ENCODE assay signal across 12 cellular contexts in genomic region chr11:73218830-73219215, GRCh38. TPM values are rescaled to one million over a fixed set of nuclear protein-coding genes. Genes with fewer than 3 reads are reported as not detected.
A peak's percentile ranks its signal among the peaks of the same experiment; 100 is the strongest.
DNase-seq lines count a peak whose midpoint lies in the region; ATAC-seq, FAIRE-seq and TF ChIP-seq lines count a peak whose summit lies in the region.
"Had no signal": no experiment of that assay in that cellular context is flagged by ENCODE, and none has a peak within 500 bp of the region (broad histone marks: within the 10 kb centered on the region; RNA-seq: fewer than 3 reads in every experiment).

No MANE protein-coding gene starts in this region.

- no peaks in the 10 kb centered on the region for H3K4me1 ChIP-seq in endothelial cell of umbilical vein (ENCODE audit: control insufficient read depth, extremely low read depth, insufficient read depth, low read length)
- peaks cover 20 to 39% (median 28%) of the 10 kb centered on the region in 4 donors for H3K4me1 ChIP-seq in upper lobe of left lung

- peak overlapping the region; percentile 13 for H2AFZ ChIP-seq in endothelial cell of umbilical vein (ENCODE audit: low read depth, low read length)

- no peak for TF ChIP-seq POLR2A in endothelial cell of umbilical vein (IDR thresholded peaks at IDR 0.05; ENCODE audit: low read depth, low read length)
- no peak for TF ChIP-seq POLR2A in upper lobe of left lung (IDR thresholded peaks at IDR 0.05)

- no peak overlapping the region for H3K9ac ChIP-seq in endothelial cell of umbilical vein (replicated peaks; ENCODE audit: extremely low read depth, insufficient read depth, low read length)

- no peak overlapping the region for H3K27ac Mint-ChIP-seq in activated T-cell treated with anti-CD3 and anti-CD28 coated beads, Interleukin-2, amount 50 U/mL, for 24 hours
- no peak overlapping the region for H3K27ac Mint-ChIP-seq in naive B cell
- H3K27ac Mint-ChIP-seq: activated naive CD4-positive, alpha-beta T cell treated with anti-CD3 and anti-CD28 coated beads, Interleukin-2, amount 10 ng/mL, durations not matched to agents 7 days and 5 days had no signal

- intact Hi-C loops in endothelial cell of umbilical vein (cut with micrococcal nuclease), result loop anchor here (1.0 kb wide), 3 partner anchors 23 to 70 kb away; no protein-coding TSS in a partner anchor

- H3K27me3 ChIP-seq in endothelial cell of umbilical vein (ENCODE audit: control insufficient read depth in 2 of 2, insufficient read depth in 2 of 2, low read length in 2 of 2) (no peaks in the 10 kb centered on the region), upper lobe of left lung (no peaks in the 10 kb centered on the region)

- 38 to 58% methylated on average over 6 to 9 of the region's 9 CpGs for WGBS in upper lobe of left lung, 2 donors

- dilution Hi-C loops in endothelial cell of umbilical vein (cut with MboI; ENCODE audit: extremely low pct_ligation_motif_present, low sequenced_read_pairs), result no loop called here

- ATAC-seq in naive B cell (ENCODE audit: low read depth in 2 of 2) (no peak), upper lobe of left lung (ENCODE audit: low FRiP score in 2 of 2) (no peak)

- peak overlapping the region in 2 of 3 experiments; percentile 0 to 30 for H3K4me3 ChIP-seq in endothelial cell of umbilical vein (replicated peaks in 1 of 3; ENCODE audit: insufficient read depth in 1 of 3, low read depth in 1 of 3, low read length in 3 of 3)
- H3K4me3 ChIP-seq in upper lobe of left lung, result peak overlapping the region; percentile 40 to 55 (median 51)

- H3K9me1 ChIP-seq in endothelial cell of umbilical vein (replicated peaks; ENCODE audit: control insufficient read depth, extremely low read depth, insufficient read depth, low read length), result no peaks in the 10 kb centered on the region

- FAIRE-seq in endothelial cell of umbilical vein (lab: Jason Lieb, UNC), result no peak
- FAIRE-seq: GM18507, islet of Langerhans had no signal

- BruUV-seq in endothelial cell of umbilical vein (replicated peaks; lab: Mats Ljungman, UMichigan), result no TSS peak

- POLR2A ChIA-PET in endothelial cell of umbilical vein (lab: Charles Lee), result no interaction called here

- H3K27ac ChIP-seq in endothelial cell of umbilical vein (ENCODE audit: insufficient read depth, low read depth, low read length), result no peak overlapping the region
- H3K27ac ChIP-seq in upper lobe of left lung, result peak overlapping the region; percentile 54 to 84 (median 78)

- no peaks in the 10 kb centered on the region for H3K36me3 Mint-ChIP-seq in activated T-cell treated with anti-CD3 and anti-CD28 coated beads, Interleukin-2, amount 50 U/mL, for 24 hours (ENCODE audit: low read depth)
- H3K36me3 Mint-ChIP-seq in naive B cell, result no peaks in the 10 kb centered on the region
- H3K36me3 Mint-ChIP-seq: activated naive CD4-positive, alpha-beta T cell treated with anti-CD3 and anti-CD28 coated beads, Interleukin-2, amount 10 ng/mL, durations not matched to agents 7 days and 5 days had no signal

- DNase-seq in activated T-cell treated with anti-CD3 and anti-CD28 coated beads, Interleukin-2, amount 50 U/mL, for 24 hours, result no peak
- DNase-seq in activated T-cell treated with anti-CD3 and anti-CD28 coated beads, Interleukin-2, amount 50 U/mL, for 48 hours, result no peak
- DNase-seq in endothelial cell of umbilical vein (ENCODE audit: low read depth, low spot score) (no peak), naive B cell (no peak), upper lobe of left lung (no peak), amniotic stem cell (lab: John Stamatoyannopoulos, UW) (no peak), MV-4-11 (lab: John Stamatoyannopoulos, UW) (no peak), H4 (ENCODE audit: low spot score) (no peak)
- DNase-seq: NCI-H1105 had no signal

- no peaks in the 10 kb centered on the region for H3K9me3 ChIP-seq in endothelial cell of umbilical vein (replicated peaks; ENCODE audit: control insufficient read depth, insufficient read depth, low read length)
- no peaks in the 10 kb centered on the region for H3K9me3 ChIP-seq in upper lobe of left lung

- no peaks in the 10 kb centered on the region for H3K9me3 Mint-ChIP-seq in activated T-cell treated with anti-CD3 and anti-CD28 coated beads, Interleukin-2, amount 50 U/mL, for 24 hours
- no peaks in the 10 kb centered on the region for H3K9me3 Mint-ChIP-seq in naive B cell
- H3K9me3 Mint-ChIP-seq: activated naive CD4-positive, alpha-beta T cell treated with anti-CD3 and anti-CD28 coated beads, Interleukin-2, amount 10 ng/mL, durations not matched to agents 7 days and 5 days had no signal

- no peak for TF ChIP-seq EP300 in upper lobe of left lung (IDR thresholded peaks at IDR 0.05)

- peaks cover 35% of the 10 kb centered on the region for H3K27me3 Mint-ChIP-seq in activated T-cell treated with anti-CD3 and anti-CD28 coated beads, Interleukin-2, amount 50 U/mL, for 24 hours
- H3K27me3 Mint-ChIP-seq in naive B cell, result peaks cover 29 to 40% (median 34%) of the 10 kb centered on the region in 3 donors

- H3K79me2 ChIP-seq in endothelial cell of umbilical vein (ENCODE audit: control insufficient read depth, insufficient read depth, low read length), result no peaks in the 10 kb centered on the region

- CTCF ChIA-PET in endothelial cell of umbilical vein (lab: Charles Lee), result interaction anchor here (0.9 to 2.9 kb wide), 8 partner anchors 8 to 116 kb away, joined by 3 to 18 read pairs (median 5); no protein-coding TSS in a partner anchor

- TF ChIP-seq CTCF in endothelial cell of umbilical vein (IDR thresholded peaks at IDR 0.05; ENCODE audit: extremely low read depth in 1 of 2, insufficient read depth in 1 of 2, low read depth in 1 of 2, low read length in 2 of 2) (no peak), upper lobe of left lung (IDR thresholded peaks at IDR 0.05) (no peak)

- no peaks in the 10 kb centered on the region for H4K20me1 ChIP-seq in endothelial cell of umbilical vein (replicated peaks; ENCODE audit: control insufficient read depth, extremely low read depth, insufficient read depth, low read length)

- H3K4me2 ChIP-seq in endothelial cell of umbilical vein (ENCODE audit: insufficient read depth, low read length), result peak overlapping the region; percentile 2

- no peaks in the 10 kb centered on the region for H3K36me3 ChIP-seq in endothelial cell of umbilical vein (ENCODE audit: control insufficient read depth in 2 of 2, extremely low read depth in 1 of 2, insufficient read depth in 2 of 2, low read length in 2 of 2)
- H3K36me3 ChIP-seq in upper lobe of left lung, result no peaks in the 10 kb centered on the region

- H3K4me1 Mint-ChIP-seq in activated T-cell treated with anti-CD3 and anti-CD28 coated beads, Interleukin-2, amount 50 U/mL, for 24 hours (ENCODE audit: low read depth), result peaks cover 7% of the 10 kb centered on the region
- peaks cover 21 to 27% (median 26%) of the 10 kb centered on the region in 3 donors for H3K4me1 Mint-ChIP-seq in naive B cell

- peak overlapping the region; percentile 52 for H3K4me3 Mint-ChIP-seq in activated T-cell treated with anti-CD3 and anti-CD28 coated beads, Interleukin-2, amount 50 U/mL, for 24 hours
- peak overlapping the region; percentile 64 to 84 (median 75) for H3K4me3 Mint-ChIP-seq in naive B cell

TF ChIP-seq in endothelial cell of umbilical vein, 7 proteins besides CTCF, POLR2A, EP300 and RAD21:
- TF ChIP-seq, protein P1, sequence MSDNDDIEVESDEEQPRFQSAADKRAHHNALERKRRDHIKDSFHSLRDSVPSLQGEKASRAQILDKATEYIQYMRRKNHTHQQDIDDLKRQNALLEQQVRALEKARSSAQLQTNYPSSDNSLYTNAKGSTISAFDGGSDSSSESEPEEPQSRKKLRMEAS (IDR thresholded peaks at IDR 0.05; ENCODE audit: insufficient read depth, insufficient read length), result no peak
- no peak for TF ChIP-seq JUN (IDR thresholded peaks at IDR 0.05; ENCODE audit: borderline replicate concordance, insufficient read depth, insufficient read length, low read depth)
- TF ChIP-seq MYC (IDR thresholded peaks at IDR 0.05; ENCODE audit: low read depth, low read length), result no peak
- no peak for TF ChIP-seq GATA2 (IDR thresholded peaks at IDR 0.05; ENCODE audit: insufficient read depth, insufficient read length, low read depth, low read length)
- TF ChIP-seq FOS (IDR thresholded peaks at IDR 0.05; ENCODE audit: borderline replicate concordance, insufficient read depth, low read length), result no peak
- TF ChIP-seq EZH2 (IDR thresholded peaks at IDR 0.05; ENCODE audit: borderline replicate concordance, low read depth, low read length, severe bottlenecking), result no peak
- TF ChIP-seq POLR2AphosphoS5 (IDR thresholded peaks at IDR 0.05; ENCODE audit: insufficient read depth, low read depth, low read length), result no peak
TF ChIP-seq in endothelial cell of umbilical vein: peak in this region for 0.

RNA-seq across cellular contexts. Expression of gene P2RY2, which starts 0.7 kb away (rescaled TPM):
- 4.4 and 5.6 TPM in 2 replicates for total RNA-seq in endothelial cell of umbilical vein
- polyA plus RNA-seq in endothelial cell of umbilical vein, result 4.8 and 4.9 TPM in 2 replicates
- 3.0 and 3.4 TPM in 2 replicates for polyA plus RNA-seq in endothelial cell of umbilical vein (2011; cell fraction: cytosol; rRNA removed)
- 1.9 and 3.0 TPM in 2 replicates for polyA plus RNA-seq in endothelial cell of umbilical vein (2011; cell fraction: nucleus; rRNA removed)
- 2.6 and 4.5 TPM in 2 replicates for polyA plus RNA-seq in endothelial cell of umbilical vein (2012)
- polyA minus RNA-seq in endothelial cell of umbilical vein, result 2.8 and 2.9 TPM in 2 replicates
- polyA minus RNA-seq in endothelial cell of umbilical vein (2011; cell fraction: cytosol; rRNA and poly(A)+ RNA removed), result not detected
- polyA minus RNA-seq in endothelial cell of umbilical vein (2011; cell fraction: nucleus; rRNA and poly(A)+ RNA removed), result 1.7 and 2.0 TPM in 2 replicates
- polyA plus RNA-seq in naive B cell (ENCODE audit: low read depth in 6 of 6), result under 1 TPM in 1 of 6 donors, not detected in 5; 0.18 TPM
- 10 to 100 TPM in 4 of 6 donors, 1 to 10 TPM in 2; 7.8 to 15.0 (median 11.7) TPM for total RNA-seq in upper lobe of left lung
- not detected in 2 replicates for total RNA-seq in H4 (2014; rRNA removed; shearing (Covaris generic))

RNA-seq across cellular contexts. Expression of gene P2RY6, which starts 53.3 kb away (rescaled TPM):
- total RNA-seq in endothelial cell of umbilical vein (0.30 TPM in 1 of 2 replicates, not detected in the other), upper lobe of left lung (1 to 10 TPM in 3 of 6 donors, under 1 TPM in 2, not detected in 1; 0.30 to 5.3 (median 1.4) TPM)
- polyA plus RNA-seq in endothelial cell of umbilical vein (0.47 and 0.54 TPM in 2 replicates), naive B cell (ENCODE audit: low read depth in 6 of 6) (not detected)
- polyA plus RNA-seq in endothelial cell of umbilical vein (2011; cell fraction: cytosol; rRNA removed), result 0.34 and 0.40 TPM in 2 replicates
- polyA plus RNA-seq in endothelial cell of umbilical vein (2011; cell fraction: nucleus; rRNA removed), result 0.08 and 0.26 TPM in 2 replicates
- 0.27 and 0.31 TPM in 2 replicates for polyA plus RNA-seq in endothelial cell of umbilical vein (2012)
- 0.13 and 0.24 TPM in 2 replicates for polyA minus RNA-seq in endothelial cell of umbilical vein
- polyA minus RNA-seq in endothelial cell of umbilical vein (2011; cell fraction: cytosol; rRNA and poly(A)+ RNA removed), result 3.1 TPM
- 0.63 TPM in 1 of 2 replicates, not detected in the other for polyA minus RNA-seq in endothelial cell of umbilical vein (2011; cell fraction: nucleus; rRNA and poly(A)+ RNA removed)
- 2.5 and 2.7 TPM in 2 replicates for total RNA-seq in H4 (2014; rRNA removed; shearing (Covaris generic))
